ENCODE assay signal across 28 cellular contexts in genomic region chr2:235831755-235832154, GRCh38.
"Had no signal": no experiment of that assay in that cellular context is flagged by ENCODE, and none has a peak within 500 bp of the region (broad histone marks: within the 10 kb centered on the region; RNA-seq: fewer than 3 reads in every experiment).

No MANE protein-coding gene starts in this region.

- FAIRE-seq: colon, endometrium, endothelial cell of umbilical vein, frontal cortex had no signal

- H3K4me1 ChIP-seq: colonic mucosa, esophagus muscularis mucosa, gastrocnemius medialis, gastroesophageal sphincter, heart left ventricle, heart right ventricle had no signal

- H3K4me3 Mint-ChIP-seq: dendritic cell treated with granulocyte-macrophage colony-stimulating factor and Interleukin-4, amounts not matched to agents 40 ng/mL and 50 ng/mL, for 4 days; effector memory CD8-positive, alpha-beta T cell; endodermal cell had no signal

- H3K36me3 ChIP-seq: colonic mucosa, gastrocnemius medialis had no signal

- H3K9me3 ChIP-seq: colonic mucosa, esophagus muscularis mucosa, esophagus squamous epithelium, gastrocnemius medialis, gastroesophageal sphincter, heart left ventricle had no signal

- H3K27me3 Mint-ChIP-seq: effector memory CD8-positive, alpha-beta T cell had no signal

- H3K27ac ChIP-seq: colonic mucosa, coronary artery, dorsolateral prefrontal cortex, epithelial cell of prostate, esophagus muscularis mucosa, esophagus squamous epithelium, foreskin keratinocyte, gastrocnemius medialis, gastroesophageal sphincter, heart left ventricle, heart right ventricle had no signal

- H3K27ac Mint-ChIP-seq: dendritic cell treated with granulocyte-macrophage colony-stimulating factor and Interleukin-4, amounts not matched to agents 40 ng/mL and 50 ng/mL, for 4 days; effector memory CD8-positive, alpha-beta T cell; endodermal cell had no signal

- DNase-seq: colonic mucosa; cortex of kidney; dermis blood vessel endothelial cell; dorsolateral prefrontal cortex; effector CD4-positive, alpha-beta T cell; effector CD8-positive, alpha-beta T cell; effector memory CD4-positive, alpha-beta T cell; effector memory CD8-positive, alpha-beta T cell; endodermal cell; erythroblast; esophagus squamous epithelium; foreskin fibroblast; foreskin keratinocyte; foreskin melanocyte; gastrocnemius medialis; glutamatergic neuron; heart left ventricle; heart right ventricle had no signal

- H3K9me3 Mint-ChIP-seq: dendritic cell treated with granulocyte-macrophage colony-stimulating factor and Interleukin-4, amounts not matched to agents 40 ng/mL and 50 ng/mL, for 4 days; effector memory CD8-positive, alpha-beta T cell; endodermal cell had no signal

- H3K4me3 ChIP-seq: colonic mucosa, coronary artery, dorsolateral prefrontal cortex, esophagus muscularis mucosa, esophagus squamous epithelium, gastrocnemius medialis, gastroesophageal sphincter, heart left ventricle, heart right ventricle had no signal

- ATAC-seq: effector memory CD8-positive, alpha-beta T cell; esophagus mucosa; foreskin keratinocyte; gastrocnemius medialis; gastroesophageal sphincter; heart left ventricle; heart right ventricle had no signal

- H3K27me3 ChIP-seq: colonic mucosa, dorsolateral prefrontal cortex, esophagus muscularis mucosa, esophagus squamous epithelium, foreskin keratinocyte, gastrocnemius medialis, gastroesophageal sphincter, heart left ventricle, heart right ventricle had no signal
